ENCODE assay signal across 22 cellular contexts in genomic region chr2:117170897-117171296, GRCh38.
A peak's percentile ranks its signal among the peaks of the same experiment; 100 is the strongest.
DNase-seq lines count a peak whose midpoint lies in the region; ATAC-seq and TF ChIP-seq lines count a peak whose summit lies in the region.
"Had no signal": no experiment of that assay in that cellular context is flagged by ENCODE, and none has a peak within 500 bp of the region (broad histone marks: within the 10 kb centered on the region; RNA-seq: fewer than 3 reads in every experiment).

No MANE protein-coding gene starts in this region.

- no peak for TF ChIP-seq POLR2A in breast epithelium (IDR thresholded peaks at IDR 0.05)

- no peak overlapping the region for H3K23ac ChIP-seq in trophoblast cell (ENCODE audit: low read length)

- H3K9ac ChIP-seq in trophoblast cell (ENCODE audit: low read length), result no peak overlapping the region
- H3K9ac ChIP-seq: SK-N-SH had no signal

- no peak overlapping the region for H2AFZ ChIP-seq in trophoblast cell (ENCODE audit: insufficient read depth, low read length, poor library complexity)

- CTCF ChIA-PET in MCF 10A (lab: Yijun Ruan, JAX), result no interaction called here

- H4K12ac ChIP-seq in trophoblast cell (ENCODE audit: low read depth, low read length), result no peak overlapping the region

- POLR2A ChIA-PET in MCF 10A (lab: Yijun Ruan, JAX), result no interaction called here

- peaks cover 26% of the 10 kb centered on the region for H3K9me3 Mint-ChIP-seq in MCF 10A (ENCODE audit: unreplicated experiment)

- H3K4me1 Mint-ChIP-seq in MCF 10A (ENCODE audit: insufficient read depth, unreplicated experiment), result peaks cover 4% of the 10 kb centered on the region

- TF ChIP-seq CTCF in MCF 10A (IDR thresholded peaks at IDR 0.05; ENCODE audit: unreplicated experiment) (no peak), breast epithelium (IDR thresholded peaks at IDR 0.05) (no peak)

- H3K79me1 ChIP-seq in trophoblast cell (ENCODE audit: low read length), result no peaks in the 10 kb centered on the region

- no peaks in the 10 kb centered on the region for H3K27me3 Mint-ChIP-seq in MCF 10A (ENCODE audit: insufficient read depth, unreplicated experiment)

- H3K4me1 ChIP-seq in breast epithelium (no peaks in the 10 kb centered on the region), trophoblast cell (ENCODE audit: control insufficient read depth in 1 of 2, insufficient read depth in 2 of 2, low read length in 2 of 2) (no peaks in the 10 kb centered on the region)

- no peak overlapping the region for H3K27ac ChIP-seq in breast epithelium
- H3K27ac ChIP-seq in trophoblast cell (ENCODE audit: low read depth, low read length), result no peak overlapping the region
- H3K27ac ChIP-seq: 22Rv1 had no signal

- no peak overlapping the region for H2AK5ac ChIP-seq in trophoblast cell (ENCODE audit: low read length)

- H4K8ac ChIP-seq in trophoblast cell (ENCODE audit: low read depth, low read length), result no peak overlapping the region

- no peak overlapping the region for H3K4me3 Mint-ChIP-seq in MCF 10A (ENCODE audit: unreplicated experiment)

- H3K36me3 ChIP-seq in breast epithelium (no peaks in the 10 kb centered on the region), trophoblast cell (ENCODE audit: control insufficient read depth in 1 of 2, insufficient read depth in 2 of 2, low read length in 2 of 2) (no peaks in the 10 kb centered on the region)

- WGBS in trophoblast cell (ENCODE audit: extremely low coverage, insufficient coverage, insufficient read length), result no CpG with 5 or more reads among the region's 1 CpG

- H3K4me3 ChIP-seq in breast epithelium (no peak overlapping the region), trophoblast cell (ENCODE audit: low read depth, low read length) (no peak overlapping the region)

- H2BK5ac ChIP-seq in trophoblast cell (ENCODE audit: low read depth, low read length, poor library complexity), result no peak overlapping the region

- H3K9me3 ChIP-seq in breast epithelium (peaks cover 6 to 17% of the 10 kb centered on the region in 2 donors), trophoblast cell (ENCODE audit: insufficient read depth, low read depth, low read length) (peaks cover 6% of the 10 kb centered on the region)
- H3K9me3 ChIP-seq: SK-N-SH had no signal

- ATAC-seq in HG03439 (IDR thresholded peaks at IDR 0.05; ENCODE audit: unreplicated experiment) (no peak), GM18519 (IDR thresholded peaks at IDR 0.05; ENCODE audit: low FRiP score, unreplicated experiment) (no peak)
- ATAC-seq: HCT116, HepG2 had no signal

- no peaks in the 10 kb centered on the region for H3K36me3 Mint-ChIP-seq in MCF 10A (ENCODE audit: insufficient read depth, unreplicated experiment)

- no peak overlapping the region for H2BK120ac ChIP-seq in trophoblast cell (ENCODE audit: insufficient read depth, low read length, poor library complexity)

- H4K91ac ChIP-seq in trophoblast cell (ENCODE audit: low read depth, low read length), result no peak overlapping the region

- DNase-seq in MCF 10A (ENCODE audit: unreplicated experiment) (peak; percentile 46), breast epithelium (ENCODE audit: low spot score in 2 of 2) (no peak), NOMO-1 treated with DMSO at 0.1 percent for 48 hours (lab: John Stamatoyannopoulos, UW; ENCODE audit: unreplicated experiment) (peak; percentile 80), SKM-1 treated with dmso at 0.1 percent for 144 hours (lab: John Stamatoyannopoulos, UW; ENCODE audit: unreplicated experiment) (peak; percentile 85), trophoblast cell (no peak)
- DNase-seq: Calu3, DMS79 treated with DMSO at 0.1 percent for 48 hours, GF-D8, Kasumi-1, NCI-H1092 treated with DMSO at 0.1 percent for 48 hours, NCI-H1436, NCI-H187, NCI-H2171 treated with DMSO at 0.1 percent for 48 hours, NCI-H345, NCI-H510A treated with DMSO at 0.1 percent for 48 hours, NCI-H748 treated with DMSO at 0.1 percent for 48 hours, SK-N-SH had no signal

- H3K14ac ChIP-seq in trophoblast cell (ENCODE audit: low read length), result no peak overlapping the region

- H3K27me3 ChIP-seq in breast epithelium (no peaks in the 10 kb centered on the region), trophoblast cell (ENCODE audit: insufficient read depth, low read length) (no peaks in the 10 kb centered on the region)

- H2BK12ac ChIP-seq in trophoblast cell (ENCODE audit: low read length), result no peak overlapping the region

- intact Hi-C loops in MCF 10A (cut with micrococcal nuclease) (no loop called here), breast epithelium (cut with DNase I; ENCODE audit: low total_unique reads) (no loop called here)

- H3K79me2 ChIP-seq in trophoblast cell (ENCODE audit: control insufficient read depth, insufficient read depth, low read length, poor library complexity), result no peaks in the 10 kb centered on the region

- no peak overlapping the region for H3K4me2 ChIP-seq in trophoblast cell (ENCODE audit: low read length)
- H3K4me2 ChIP-seq: SK-N-SH had no signal

- no peak overlapping the region for H3K27ac Mint-ChIP-seq in MCF 10A (ENCODE audit: low read depth, unreplicated experiment)

- no peak overlapping the region for H3K18ac ChIP-seq in trophoblast cell (ENCODE audit: low read length)

- no peak overlapping the region for H3K4ac ChIP-seq in trophoblast cell (ENCODE audit: low read depth, low read length)

- no TSS peak for BruUV-seq in MCF 10A (replicated peaks; lab: Mats Ljungman, UMichigan)

Comparison
In these comparisons a context has a peak if more than half of its experiments do, and no peak if none do; other contexts are left out.
1. DNase-seq: peak in MCF 10A (single experiment), NOMO-1 treated with DMSO at 0.1 percent for 48 hours (single experiment) and SKM-1 treated with dmso at 0.1 percent for 144 hours (single experiment); none in breast epithelium (0 of 2) and trophoblast cell (0 of 2).